ENCODE assay signal across 21 cellular contexts in the genomic region with DNA sequence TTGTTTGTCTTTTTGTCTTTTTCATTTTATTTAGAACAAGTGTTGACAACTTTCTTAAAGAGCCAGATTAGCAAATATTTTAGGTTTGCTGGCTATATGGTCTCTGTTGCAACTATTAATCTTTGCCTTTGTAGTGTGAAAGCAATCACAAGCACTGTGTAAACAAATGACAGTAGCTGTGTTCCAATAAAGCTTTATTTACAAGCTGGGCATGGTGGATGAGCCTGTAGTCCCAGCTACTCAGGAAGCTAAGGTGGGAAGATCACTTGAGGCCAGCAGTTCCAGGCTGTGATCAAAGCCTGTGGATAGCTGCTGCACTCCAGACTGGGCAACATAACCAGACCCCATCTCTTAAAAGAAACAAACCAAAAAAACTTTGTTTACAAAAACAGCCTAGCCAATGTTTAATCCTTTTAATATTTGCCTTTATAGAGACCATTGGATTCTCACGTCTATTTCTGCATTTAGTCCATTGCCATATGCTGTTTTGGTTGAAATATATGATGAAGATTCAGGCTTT. TPM values are rescaled to one million over a fixed set of nuclear protein-coding genes. Genes with fewer than 3 reads are reported as not detected.
DNase-seq lines count a peak whose midpoint lies in the region; ATAC-seq and TF ChIP-seq lines count a peak whose summit lies in the region.
"Had no signal": no experiment of that assay in that cellular context is flagged by ENCODE, and none has a peak within 500 bp of the region (broad histone marks: within the 10 kb centered on the region; RNA-seq: fewer than 3 reads in every experiment).

No MANE protein-coding gene starts in this region.

- intact Hi-C loops in natural killer cell (cut with micrococcal nuclease) (loop anchor here (5.0 kb wide), 1 partner anchor 558 kb away; no protein-coding TSS in a partner anchor), stomach (cut with DNase I; ENCODE audit: low total_unique reads) (no loop called here)

- TF ChIP-seq CTCF in HEK293 (tag by site-specific recombination; IDR thresholded peaks at IDR 0.05) (no peak), natural killer cell (IDR thresholded peaks at IDR 0.05) (no peak), stomach (IDR thresholded peaks at IDR 0.05) (no peak)

- no peaks in the 10 kb centered on the region for H3K27me3 Mint-ChIP-seq in activated T-helper 17 cell treated with anti-CD3 and anti-CD28 coated beads, Interleukin-2, amount 50 U/mL, for 72 hours
- H3K27me3 Mint-ChIP-seq in natural killer cell (ENCODE audit: low read depth in 2 of 2) = no peaks in the 10 kb centered on the region
- H3K27me3 Mint-ChIP-seq: stimulated activated naive CD8-positive, alpha-beta T cell treated with anti-CD3 and anti-CD28 coated beads, Interleukin-15, Interleukin-2, amounts not matched to agents 100 ng/mL and 50 ng/mL, for 24 hours had no signal

- CTCF ChIA-PET in HEK293 (lab: Yijun Ruan, JAX) = no interaction called here

- no peak overlapping the region for H3K27ac ChIP-seq in HEK293 (ENCODE audit: extremely low read depth, low read depth, low read length)
- H3K27ac ChIP-seq in stomach = no peak overlapping the region
- H3K27ac ChIP-seq: 22Rv1, cardiac muscle cell, dorsolateral prefrontal cortex, transverse colon had no signal

- peaks cover 63 to 64% of the 10 kb centered on the region in 2 experiments for H3K36me3 ChIP-seq in HEK293 (ENCODE audit: control insufficient read depth in 2 of 2, insufficient read depth in 1 of 2, low read length in 2 of 2)
- H3K36me3 ChIP-seq in stomach = peaks cover 5 to 60% (median 52%) of the 10 kb centered on the region in 4 donors

- no peak for TF ChIP-seq POLR2A in stomach (IDR thresholded peaks at IDR 0.05)

- DNase-seq in NCI-H82 (lab: John Stamatoyannopoulos, UW) = peak; percentile 2
- no peak for DNase-seq in NCI-H82 treated with DMSO at 0.1 percent for 48 hours (lab: John Stamatoyannopoulos, UW; ENCODE audit: unreplicated experiment)
- DNase-seq in natural killer cell = no peak
- no peak for DNase-seq in stomach
- DNase-seq: activated T-cell treated with anti-CD3 and anti-CD28 coated beads for 4 hours; dorsolateral prefrontal cortex; foreskin melanocyte; NCI-H1694; NCI-H2227 treated with DMSO at 0.1 percent for 48 hours; NK-92 treated with Interleukin-12 subunit alpha and Interleukin-12 subunit beta, amount 100 ng/mL, for 24 hours; RPMI8226; small intestine; stimulated activated CD4-positive, alpha-beta T cell treated with anti-CD3 and anti-CD28 coated beads, Interleukin-2, amount 100 ng/mL, for 48 hours; transverse colon had no signal

- POLR2A ChIA-PET in HEK293 (lab: Yijun Ruan, JAX) = no interaction called here

- no peak overlapping the region for H3K27ac Mint-ChIP-seq in activated T-helper 17 cell treated with anti-CD3 and anti-CD28 coated beads, Interleukin-2, amount 50 U/mL, for 72 hours
- peak overlapping the region in 1 of 2 donors; percentile 26 for H3K27ac Mint-ChIP-seq in natural killer cell

- ATAC-seq in activated T-helper 17 cell treated with anti-CD3 and anti-CD28 coated beads, Interleukin-2, amount 50 U/mL, for 72 hours (replicated peaks) = no peak
- ATAC-seq in natural killer cell (no peak), GM19463 (IDR thresholded peaks at IDR 0.05; ENCODE audit: unreplicated experiment) (no peak), GM19395 (IDR thresholded peaks at IDR 0.05; ENCODE audit: unreplicated experiment) (no peak)

- peaks cover 86% of the 10 kb centered on the region for H3K36me3 Mint-ChIP-seq in activated T-helper 17 cell treated with anti-CD3 and anti-CD28 coated beads, Interleukin-2, amount 50 U/mL, for 72 hours (ENCODE audit: low read depth)
- peaks cover 8% of the 10 kb centered on the region for H3K36me3 Mint-ChIP-seq in natural killer cell

- H3K4me1 ChIP-seq in HEK293 (ENCODE audit: control insufficient read depth, insufficient read depth, low read length) (peaks cover 13% of the 10 kb centered on the region), stomach (peaks cover 26 to 41% (median 36%) of the 10 kb centered on the region in 4 donors)

- no peaks in the 10 kb centered on the region for H3K9me3 ChIP-seq in HEK293 (ENCODE audit: control insufficient read depth, insufficient read depth, low read depth, low read length)
- H3K9me3 ChIP-seq in stomach = no peaks in the 10 kb centered on the region
- H3K9me3 ChIP-seq: transverse colon had no signal

- peak overlapping the region; percentile 100 for H3K4me3 Mint-ChIP-seq in activated T-helper 17 cell treated with anti-CD3 and anti-CD28 coated beads, Interleukin-2, amount 50 U/mL, for 72 hours
- H3K4me3 Mint-ChIP-seq in natural killer cell = peak overlapping the region; percentile 69

- no peaks in the 10 kb centered on the region for H3K9me3 Mint-ChIP-seq in activated T-helper 17 cell treated with anti-CD3 and anti-CD28 coated beads, Interleukin-2, amount 50 U/mL, for 72 hours
- H3K9me3 Mint-ChIP-seq in natural killer cell = no peaks in the 10 kb centered on the region
- H3K9me3 Mint-ChIP-seq: stimulated activated naive CD8-positive, alpha-beta T cell treated with anti-CD3 and anti-CD28 coated beads, Interleukin-15, Interleukin-2, amounts not matched to agents 100 ng/mL and 50 ng/mL, for 24 hours had no signal

- 68 to 89% (median 83%) methylated on average over 1 of the region's 1 CpG for WGBS in stomach, 5 donors

- no peaks in the 10 kb centered on the region for H3K27me3 ChIP-seq in stomach
- H3K27me3 ChIP-seq: cardiac muscle cell, dorsolateral prefrontal cortex, transverse colon had no signal

- H3K4me1 Mint-ChIP-seq in activated T-helper 17 cell treated with anti-CD3 and anti-CD28 coated beads, Interleukin-2, amount 50 U/mL, for 72 hours = peaks cover 22% of the 10 kb centered on the region
- H3K4me1 Mint-ChIP-seq in natural killer cell = peaks cover 48 to 60% of the 10 kb centered on the region in 2 donors

- TF ChIP-seq EP300 in stomach (IDR thresholded peaks at IDR 0.05) = no peak

- H3K4me3 ChIP-seq in HEK293 (ENCODE audit: low read depth, low read length) = no peak overlapping the region
- H3K4me3 ChIP-seq in stomach = no peak overlapping the region
- H3K4me3 ChIP-seq: cardiac muscle cell, transverse colon had no signal

TF ChIP-seq in HEK293, 187 proteins besides CTCF, POLR2A, EP300 and RAD21:
- TF ChIP-seq ZNF121 (tag by site-specific recombination; IDR thresholded peaks at IDR 0.05) = 0 out of 2 replicates have a peak, but pooled peaks have one; percentile 65
- TF ChIP-seq ZNF529 (tag by site-specific recombination; IDR thresholded peaks at IDR 0.05; ENCODE audit: insufficient replicate concordance) = no peak
- no peak for TF ChIP-seq ZNF623 (tag by site-specific recombination; IDR thresholded peaks at IDR 0.05)
- TF ChIP-seq OSR2 (tag by site-specific recombination; IDR thresholded peaks at IDR 0.05) = peak; percentile 26; the same call in 1 of the 2 replicates
- no peak for TF ChIP-seq SP7 (tag by site-specific recombination; IDR thresholded peaks at IDR 0.05)
TF ChIP-seq in HEK293: peak in this region for 2.

RNA-seq across cellular contexts. Expression of a gene that starts 2.5 kb away (rescaled TPM):
- total RNA-seq in activated T-helper 17 cell treated with anti-CD3 and anti-CD28 coated beads, Interleukin-2, amount 50 U/mL, for 72 hours = 10 to 100 TPM; 14.1 to 21.7 TPM
- 10 to 100 TPM; 20.0 to 27.9 (median 21.4) TPM for total RNA-seq in natural killer cell
- 10 to 100 TPM in 2 of 5 donors, 1 to 10 TPM in 3; 1.4 to 40.6 (median 7.0) TPM for total RNA-seq in stomach
- 10 to 100 TPM in 1 of 3 donors, 1 to 10 TPM in 2; 8.5 to 11.8 (median 8.7) TPM for polyA plus RNA-seq in stomach

RNA-seq across cellular contexts. Expression of a gene that starts 2.7 kb away (rescaled TPM):
- total RNA-seq in activated T-helper 17 cell treated with anti-CD3 and anti-CD28 coated beads, Interleukin-2, amount 50 U/mL, for 72 hours = 10 to 100 TPM; 56.6 to 81.0 TPM
- total RNA-seq in natural killer cell = 10 to 100 TPM; 44.9 to 55.9 (median 50.5) TPM
- 10 to 100 TPM; 28.0 to 77.2 (median 51.6) TPM for total RNA-seq in stomach
- polyA plus RNA-seq in stomach = 10 to 100 TPM; 25.2 to 62.2 (median 33.8) TPM
